ENCODE assay signal across 15 cellular contexts in genomic region chr12:108647936-108648287, GRCh38. TPM values are rescaled to one million over a fixed set of nuclear protein-coding genes. Genes with fewer than 3 reads are reported as not detected.
DNase-seq lines count a peak whose midpoint lies in the region; ATAC-seq and TF ChIP-seq lines count a peak whose summit lies in the region.
"Had no signal": no experiment of that assay in that cellular context is flagged by ENCODE, and none has a peak within 500 bp of the region (broad histone marks: within the 10 kb centered on the region; RNA-seq: fewer than 3 reads in every experiment).

No MANE protein-coding gene starts in this region.

- H3K36me3 Mint-ChIP-seq in activated B cell treated with CpG ODN at 0.5 μM for 24 hours (ENCODE audit: low read depth): peaks cover 74% of the 10 kb centered on the region
- H3K36me3 Mint-ChIP-seq: CD4-positive, alpha-beta memory T cell had no signal

- no peaks in the 10 kb centered on the region for H3K9me3 ChIP-seq in GM23248 (ENCODE audit: low read depth)
- H3K9me3 ChIP-seq in iPS-20b (ENCODE audit: insufficient read depth, low read depth, low read length): no peaks in the 10 kb centered on the region
- no peaks in the 10 kb centered on the region for H3K9me3 ChIP-seq in smooth muscle cell (replicated peaks; ENCODE audit: low read depth)

- H3K4me2 ChIP-seq in GM23248 (ENCODE audit: unreplicated experiment) (no peak overlapping the region), smooth muscle cell (no peak overlapping the region)

- intact Hi-C loops in activated B cell treated with CpG ODN at 0.5 μM for 24 hours (cut with micrococcal nuclease): loop anchor here (1.0 to 2.0 kb wide), 3 partner anchors 15 to 36 kb away; partner anchors contain the start of gene SELPLG

- H3K79me2 ChIP-seq in GM23248 (ENCODE audit: insufficient read depth): peaks cover 80% of the 10 kb centered on the region
- H3K79me2 ChIP-seq in smooth muscle cell (ENCODE audit: low read depth): no peaks in the 10 kb centered on the region

- no peak overlapping the region for H2AFZ ChIP-seq in GM23248
- H2AFZ ChIP-seq in smooth muscle cell (ENCODE audit: low read depth): no peak overlapping the region

- in situ Hi-C loops in GM23248 (cut with MboI): no loop called here

- POLR2A ChIA-PET in activated B cell treated with CpG ODN at 0.5 μM for 24 hours (lab: Charles Lee): no interaction called here

- H3F3A ChIP-seq in GM23248 (ENCODE audit: insufficient read depth) (peaks cover 91% of the 10 kb centered on the region), smooth muscle cell (ENCODE audit: low read depth) (peaks cover 24% of the 10 kb centered on the region)

- no peaks in the 10 kb centered on the region for H4K20me1 ChIP-seq in GM23248 (ENCODE audit: insufficient read depth)
- no peaks in the 10 kb centered on the region for H4K20me1 ChIP-seq in smooth muscle cell (ENCODE audit: low read depth)

- peak overlapping the region; percentile 92 for H3K27ac ChIP-seq in GM23248
- no peak overlapping the region for H3K27ac ChIP-seq in iPS-20b (ENCODE audit: low read length)
- peak overlapping the region; percentile 94 for H3K27ac ChIP-seq in smooth muscle cell (ENCODE audit: low read depth)

- peak overlapping the region; percentile 71; the same call in 1 of the 2 replicates for H3K9ac ChIP-seq in GM23248
- peak overlapping the region; percentile 13; the same call in 1 of the 2 replicates for H3K9ac ChIP-seq in iPS-20b (ENCODE audit: low read depth, low read length)
- H3K9ac ChIP-seq in smooth muscle cell (ENCODE audit: low read depth): peak overlapping the region; percentile 73

- CTCF ChIA-PET in activated B cell treated with CpG ODN at 0.5 μM for 24 hours (lab: Charles Lee): interaction anchor here (1.2 to 1.9 kb wide), 2 partner anchors 17 to 156 kb away, joined by 3 to 6 read pairs; no protein-coding TSS in a partner anchor

- H3K9me3 Mint-ChIP-seq in activated B cell treated with CpG ODN at 0.5 μM for 24 hours: no peaks in the 10 kb centered on the region
- H3K9me3 Mint-ChIP-seq: activated T-cell treated with anti-CD3 and anti-CD28 coated beads, Interleukin-2, amount 50 U/mL, for 24 hours; CD4-positive, alpha-beta memory T cell; type B pancreatic cell had no signal

- H3K4me1 ChIP-seq in GM23248 (ENCODE audit: insufficient read depth): peaks cover 70% of the 10 kb centered on the region
- H3K4me1 ChIP-seq in iPS-20b (ENCODE audit: insufficient read depth, low read length): peaks cover 6% of the 10 kb centered on the region; the same call in 1 of the 2 replicates
- peaks cover 9% of the 10 kb centered on the region for H3K4me1 ChIP-seq in smooth muscle cell (ENCODE audit: low read depth)

- no peaks in the 10 kb centered on the region for H3K27me3 Mint-ChIP-seq in activated B cell treated with CpG ODN at 0.5 μM for 24 hours
- H3K27me3 Mint-ChIP-seq: activated T-cell treated with anti-CD3 and anti-CD28 coated beads, Interleukin-2, amount 50 U/mL, for 24 hours; CD4-positive, alpha-beta memory T cell; type B pancreatic cell had no signal

- H3K27ac Mint-ChIP-seq in activated B cell treated with CpG ODN at 0.5 μM for 24 hours: peak overlapping the region; percentile 60
- H3K27ac Mint-ChIP-seq: type B pancreatic cell had no signal

- ATAC-seq in activated B cell treated with CpG ODN at 0.5 μM for 24 hours (ENCODE audit: low read depth): no peak
- ATAC-seq in GM21529 (IDR thresholded peaks at IDR 0.05; ENCODE audit: unreplicated experiment): no peak

- TF ChIP-seq CTCF in activated B cell treated with CpG ODN at 0.5 μM for 24 hours (IDR thresholded peaks at IDR 0.05): no peak
- no peak for TF ChIP-seq CTCF in smooth muscle cell (IDR thresholded peaks at IDR 0.05; ENCODE audit: borderline replicate concordance, insufficient read depth, poor library complexity, severe bottlenecking)

- H3K27me3 ChIP-seq in GM23248 (replicated peaks; ENCODE audit: insufficient read depth) (no peaks in the 10 kb centered on the region), iPS-20b (ENCODE audit: insufficient read depth, low read length) (no peaks in the 10 kb centered on the region), smooth muscle cell (ENCODE audit: low read depth) (no peaks in the 10 kb centered on the region)

- peaks cover 53% of the 10 kb centered on the region for H3K4me1 Mint-ChIP-seq in activated B cell treated with CpG ODN at 0.5 μM for 24 hours

- H3K4me3 ChIP-seq in GM23248 (no peak overlapping the region), iPS-20b (ENCODE audit: low read length) (no peak overlapping the region), smooth muscle cell (no peak overlapping the region)

- WGBS in GM23248 (ENCODE audit: low coverage in 1 of 2, low lambda C conversion rate in 2 of 2, missing lambda C conversion rate in 2 of 2), 2 experiments: 88 to 90% methylated on average over 6 of the region's 6 CpGs
- 100% methylated on average over 6 of the region's 6 CpGs for WGBS in smooth muscle cell (ENCODE audit: low lambda C conversion rate)

- H3K36me3 ChIP-seq in GM23248 (ENCODE audit: low read depth): peaks cover 78% of the 10 kb centered on the region
- peaks cover 85% of the 10 kb centered on the region for H3K36me3 ChIP-seq in iPS-20b (ENCODE audit: insufficient read depth, low read depth, low read length)
- H3K36me3 ChIP-seq in smooth muscle cell (ENCODE audit: low read depth): peaks cover 13% of the 10 kb centered on the region

- no peaks in the 10 kb centered on the region for H3K9me2 ChIP-seq in GM23248 (ENCODE audit: insufficient read depth)

- DNase-seq in GM23248: no peak
- no peak for DNase-seq in activated B cell treated with CpG ODN at 0.5 μM for 24 hours
- DNase-seq in smooth muscle cell (lab: John Stamatoyannopoulos, UW; ENCODE audit: unreplicated experiment): no peak
- no peak for DNase-seq in LoVo (ENCODE audit: low spot score)
- no peak for DNase-seq in NCI-H510A treated with DMSO at 0.1 percent for 48 hours (lab: John Stamatoyannopoulos, UW)
- DNase-seq in NCI-H1694 (lab: John Stamatoyannopoulos, UW): no peak
- DNase-seq: activated T-cell treated with anti-CD3 and anti-CD28 coated beads, Interleukin-2, amount 50 U/mL, for 24 hours; CD4-positive, alpha-beta memory T cell; EL; mesendoderm; NCI-H2029 treated with DMSO at 0.1 percent for 48 hours; NCI-H748 treated with DMSO at 0.1 percent for 48 hours had no signal

- H3K4me3 Mint-ChIP-seq in activated B cell treated with CpG ODN at 0.5 μM for 24 hours: no peak overlapping the region
- H3K4me3 Mint-ChIP-seq: activated T-cell treated with anti-CD3 and anti-CD28 coated beads, Interleukin-2, amount 50 U/mL, for 24 hours; type B pancreatic cell had no signal

RNA-seq across cellular contexts. Expression of gene SELPLG, which starts 14.2 kb away (rescaled TPM):
- total RNA-seq in GM23248 (2014; rRNA removed; shearing (Covaris generic)): 4.4 and 6.1 TPM in 2 replicates
- polyA plus RNA-seq in GM23248 (2016; fragmentation: Nextera tagmentation; extraction: Ambion mirVana) (6.2 and 6.7 TPM in 2 replicates), smooth muscle cell (0.09 and 1.6 TPM in 2 replicates)
- total RNA-seq in activated B cell treated with CpG ODN at 0.5 μM for 24 hours (1.8 and 2.0 TPM in 2 replicates), smooth muscle cell (1.3 and 2.0 TPM in 2 replicates)

RNA-seq across cellular contexts. Expression of gene TMEM119, which starts 50.0 kb away (rescaled TPM):
- 58.6 and 93.2 TPM in 2 replicates for total RNA-seq in GM23248 (2014; rRNA removed; shearing (Covaris generic))
- polyA plus RNA-seq in GM23248 (2016; fragmentation: Nextera tagmentation; extraction: Ambion mirVana) (55.5 and 58.1 TPM in 2 replicates), smooth muscle cell (67.2 and 103 TPM in 2 replicates)
- total RNA-seq in activated B cell treated with CpG ODN at 0.5 μM for 24 hours (not detected in 2 replicates), smooth muscle cell (40.9 and 41.9 TPM in 2 replicates)

Comparison
In these comparisons a context has a peak if more than half of its experiments do, and no peak if none do; other contexts are left out.
1. H3K9ac ChIP-seq: peak in every context shown above with its lines; median percentile 73 in smooth muscle cell; 71 in GM23248; 13 in iPS-20b.
2. RNA of gene TMEM119, which starts 50.0 kb away (total RNA-seq): 58.6 to 93.2 TPM in GM23248 and 40.9 to 41.9 TPM in smooth muscle cell; not detected in activated B cell treated with CpG ODN at 0.5 μM for 24 hours; every median in the first group is over 10 times any median in the second.